ENCODE assay signal across 1 cellular context in the genomic region with DNA sequence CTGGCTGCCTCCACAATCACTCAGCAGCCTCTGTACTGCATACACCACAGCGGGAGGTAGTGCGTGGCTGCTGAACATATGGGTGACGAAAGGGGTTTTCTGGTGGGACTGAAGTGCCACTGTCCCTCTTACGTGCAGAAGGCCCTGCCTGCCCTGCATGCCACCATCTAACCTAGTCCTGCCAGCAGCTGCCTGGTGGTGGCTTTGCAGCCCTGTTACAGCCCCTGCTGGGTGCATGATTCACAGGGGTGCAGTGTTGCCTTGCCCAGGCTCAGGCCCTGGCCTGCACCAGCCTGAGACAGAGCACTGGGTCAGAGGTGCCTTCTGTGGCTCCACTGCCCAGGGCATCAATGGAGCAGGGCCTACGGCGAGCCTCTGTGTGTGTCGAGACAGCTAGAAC.
TF ChIP-seq lines count a peak whose summit lies in the region.

No MANE protein-coding gene starts in this region.

TF ChIP-seq in H1, 55 proteins besides CTCF, POLR2A, EP300 and RAD21:
- no peak for TF ChIP-seq CREB1 (IDR thresholded peaks at IDR 0.05)
